In the genomic region with DNA sequence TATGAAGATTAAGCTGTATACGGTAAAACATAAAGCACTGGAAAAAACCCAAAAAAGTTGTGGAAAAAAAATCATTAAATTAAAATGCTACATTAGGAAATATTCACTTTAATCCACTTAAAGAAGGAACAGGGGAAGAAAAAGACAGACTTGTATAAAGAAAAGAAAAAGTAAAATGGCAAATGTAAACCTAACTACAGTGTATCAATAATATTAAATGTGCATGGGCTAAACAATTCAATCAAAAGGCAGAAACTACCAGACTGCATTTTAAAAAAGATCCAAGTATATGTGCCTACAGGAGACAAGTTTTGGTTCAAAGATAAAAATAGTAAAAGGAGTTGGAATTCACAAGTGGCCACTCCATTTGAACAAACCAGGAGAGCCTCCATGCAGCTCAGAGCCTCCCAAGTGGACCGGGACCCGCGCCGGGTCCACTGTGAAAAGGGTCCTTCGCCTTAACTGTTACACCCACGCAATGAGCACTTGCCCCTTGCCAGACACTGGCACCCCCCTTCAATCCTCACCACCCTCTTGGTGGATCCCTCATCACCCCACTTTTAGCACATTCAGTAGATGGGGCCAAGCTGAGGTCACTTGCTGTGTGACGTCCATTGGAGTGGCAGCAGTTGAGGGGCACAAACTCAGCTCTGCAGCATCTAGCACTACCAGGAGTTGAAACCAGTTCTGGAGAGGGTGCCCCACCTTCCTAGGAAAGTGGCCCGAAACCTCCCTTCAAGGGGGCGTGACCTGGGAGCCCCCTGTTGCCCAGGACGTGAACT, we compare ENCODE assay signal across 8 cellular contexts. TPM values are rescaled to one million over a fixed set of nuclear protein-coding genes. Genes with fewer than 3 reads are reported as not detected.
DNase-seq lines count a peak whose midpoint lies in the region; ATAC-seq and TF ChIP-seq lines count a peak whose summit lies in the region.

No MANE protein-coding gene starts in this region.

- H2AK5ac ChIP-seq in mesenchymal stem cell (ENCODE audit: low read length, severe bottlenecking), result peak overlapping the region; percentile 20

- peak overlapping the region in 1 of 2 experiments; percentile 75 for H3K14ac ChIP-seq in mesenchymal stem cell (ENCODE audit: low read length in 2 of 2)

- no peaks in the 10 kb centered on the region for H3K27me3 ChIP-seq in mesenchymal stem cell (ENCODE audit: control insufficient read depth in 1 of 2, insufficient read depth in 1 of 2, low read length in 2 of 2)

- H4K91ac ChIP-seq in mesenchymal stem cell (ENCODE audit: low read length), result no peak overlapping the region

- peaks cover 53% of the 10 kb centered on the region for H3K4me1 Mint-ChIP-seq in brain

- no peak for ATAC-seq in HG03520 (IDR thresholded peaks at IDR 0.05; ENCODE audit: unreplicated experiment)
- ATAC-seq in HG03159 (IDR thresholded peaks at IDR 0.05; ENCODE audit: unreplicated experiment), result no peak

- peak overlapping the region; percentile 75 for H3K4me2 ChIP-seq in mesenchymal stem cell (ENCODE audit: low read length, poor library complexity, severe bottlenecking)

- peaks cover 10 to 13% of the 10 kb centered on the region in 2 experiments for H3K36me3 ChIP-seq in mesenchymal stem cell (ENCODE audit: control insufficient read depth in 1 of 2, insufficient read depth in 2 of 2, low read depth in 1 of 2, low read length in 2 of 2)

- peaks cover 24% of the 10 kb centered on the region for H3K4me1 ChIP-seq in mesenchymal stem cell (ENCODE audit: control insufficient read depth, insufficient read depth, low read depth, low read length)

- no peak overlapping the region for H2BK5ac ChIP-seq in mesenchymal stem cell (ENCODE audit: low read depth, low read length, poor library complexity, severe bottlenecking)

- H3K4me3 Mint-ChIP-seq in brain, result peak overlapping the region; percentile 90 to 94 (median 92)

- H3K27me3 Mint-ChIP-seq in brain, result peaks cover 8% of the 10 kb centered on the region

- H2AFZ ChIP-seq in mesenchymal stem cell (ENCODE audit: low read depth, low read length), result peak overlapping the region; percentile 94

- no peak overlapping the region for H4K8ac ChIP-seq in mesenchymal stem cell (ENCODE audit: low read length)

- peaks cover 8 to 33% (median 21%) of the 10 kb centered on the region in 5 experiments for H3K9me3 Mint-ChIP-seq in brain

- DNase-seq in DMS79 treated with DMSO at 0.1 percent for 48 hours (lab: John Stamatoyannopoulos, UW), result peak; percentile 24
- DNase-seq in Jurkat, Clone E6-1 (ENCODE audit: low read depth, low spot score), result no peak
- DNase-seq in mesenchymal stem cell, result peak; percentile 18
- no peak for DNase-seq in NCI-H2081 treated with DMSO at 0.1 percent for 48 hours (lab: John Stamatoyannopoulos, UW)
- DNase-seq in stimulated activated CD4-positive, alpha-beta T cell treated with anti-CD3 and anti-CD28 coated beads, Interleukin-2, amount 100 ng/mL, for 24 hours, result no peak

- peak overlapping the region in 1 of 2 experiments; percentile 89 for H3K18ac ChIP-seq in mesenchymal stem cell (ENCODE audit: low read depth in 1 of 2, low read length in 2 of 2)

- no peak for TF ChIP-seq CTCF in brain (conservative IDR thresholded peaks at IDR 0.05)

- 10% methylated on average over 10 of the region's 11 CpGs for WGBS in mesenchymal stem cell

- no peak overlapping the region for H3K27ac ChIP-seq in mesenchymal stem cell (ENCODE audit: low read length, poor library complexity, severe bottlenecking)

- H3K9ac ChIP-seq in mesenchymal stem cell (ENCODE audit: low read length), result peak overlapping the region; percentile 93

- H3K4me3 ChIP-seq in Jurkat, Clone E6-1 (ENCODE audit: low read length), result peak overlapping the region; percentile 80
- H3K4me3 ChIP-seq in mesenchymal stem cell (ENCODE audit: insufficient read depth in 1 of 2, low read depth in 1 of 2, low read length in 2 of 2), result peak overlapping the region; percentile 91 to 93

- H3K27ac Mint-ChIP-seq in brain, result peak overlapping the region; percentile 64 to 94 (median 77)

- peak overlapping the region in 1 of 2 experiments; percentile 86 for H2BK12ac ChIP-seq in mesenchymal stem cell (ENCODE audit: low read length in 2 of 2)

- peaks cover 43% of the 10 kb centered on the region for H3K36me3 Mint-ChIP-seq in brain

- peaks cover 8% of the 10 kb centered on the region for H3K79me1 ChIP-seq in mesenchymal stem cell (replicated peaks; ENCODE audit: low read length, poor library complexity, severe bottlenecking)

- no peak overlapping the region for H2BK120ac ChIP-seq in mesenchymal stem cell (ENCODE audit: low read depth, low read length)

- H2BK15ac ChIP-seq in mesenchymal stem cell (ENCODE audit: low read depth, poor library complexity, severe bottlenecking), result no peak overlapping the region

- peak overlapping the region; percentile 84 to 89 for H3K4ac ChIP-seq in mesenchymal stem cell (ENCODE audit: low read depth in 1 of 2, low read length in 2 of 2)

- H3K9me3 ChIP-seq in mesenchymal stem cell (ENCODE audit: control insufficient read depth, low read length), result no peaks in the 10 kb centered on the region

- peak overlapping the region in 1 of 2 experiments; percentile 53 for H3K23ac ChIP-seq in mesenchymal stem cell (ENCODE audit: low read length in 2 of 2)

RNA-seq across cellular contexts. Expression of gene C1orf174, which starts 0.9 kb away (rescaled TPM):
- 40.5 TPM for polyA plus RNA-seq in Jurkat, Clone E6-1 (2012; ENCODE audit: insufficient read depth, insufficient read length)
- 13.9 TPM for polyA plus RNA-seq in brain (ENCODE audit: insufficient read depth, low read depth, low replicate concordance)
- polyA plus RNA-seq in mesenchymal stem cell (2013, experiment 1 of 2), result 23.5 TPM
- polyA plus RNA-seq in mesenchymal stem cell (2013, experiment 2 of 2), result 24.0 TPM

RNA-seq across cellular contexts. Expression of gene DFFB, which starts 41.9 kb away (rescaled TPM):
- 19.3 TPM for polyA plus RNA-seq in Jurkat, Clone E6-1 (2012; ENCODE audit: insufficient read depth, insufficient read length)
- polyA plus RNA-seq in brain (ENCODE audit: insufficient read depth, low read depth, low replicate concordance), result 3.9 TPM
- 5.7 TPM for polyA plus RNA-seq in mesenchymal stem cell (2013, experiment 1 of 2)
- 5.4 TPM for polyA plus RNA-seq in mesenchymal stem cell (2013, experiment 2 of 2)

RNA-seq across cellular contexts. Expression of gene CEP104, which starts 42.2 kb away (rescaled TPM):
- 55.5 TPM for polyA plus RNA-seq in Jurkat, Clone E6-1 (2012; ENCODE audit: insufficient read depth, insufficient read length)
- polyA plus RNA-seq in brain (ENCODE audit: insufficient read depth, low read depth, low replicate concordance), result 28.6 TPM
- polyA plus RNA-seq in mesenchymal stem cell (2013, experiment 1 of 2), result 19.9 TPM
- polyA plus RNA-seq in mesenchymal stem cell (2013, experiment 2 of 2), result 20.7 TPM

Comparison
In these comparisons a context has a peak if more than half of its experiments do, and no peak if none do; other contexts are left out.
1. DNase-seq: peak in DMS79 treated with DMSO at 0.1 percent for 48 hours (single experiment) and mesenchymal stem cell (single experiment); none in Jurkat, Clone E6-1 (single experiment), NCI-H2081 treated with DMSO at 0.1 percent for 48 hours (single experiment) and stimulated activated CD4-positive, alpha-beta T cell treated with anti-CD3 and anti-CD28 coated beads, Interleukin-2, amount 100 ng/mL, for 24 hours (0 of 2).